Comparison of ENCODE assay signal across 17 cellular contexts in genomic region chr17:57666198-57666870, GRCh38.
DNase-seq lines count a peak whose midpoint lies in the region; ATAC-seq and TF ChIP-seq lines count a peak whose summit lies in the region.
"Had no signal": no experiment of that assay in that cellular context is flagged by ENCODE, and none has a peak within 500 bp of the region (broad histone marks: within the 10 kb centered on the region; RNA-seq: fewer than 3 reads in every experiment).

No MANE protein-coding gene starts in this region.

- H3K27ac ChIP-seq in mesendoderm (ENCODE audit: low read depth, low read length): no peak overlapping the region
- H3K27ac ChIP-seq: foreskin keratinocyte, vagina had no signal

- ATAC-seq in stimulated activated naive CD8-positive, alpha-beta T cell treated with anti-CD3 and anti-CD28 coated beads, Interleukin-15, Interleukin-2, amounts not matched to agents 100 U/mL and 50 U/mL, for 24 hours: no peak
- ATAC-seq in naive thymus-derived CD8-positive, alpha-beta T cell: no peak
- ATAC-seq in GM21825 (IDR thresholded peaks at IDR 0.05; ENCODE audit: unreplicated experiment): no peak
- ATAC-seq in GM21576 (IDR thresholded peaks at IDR 0.05; ENCODE audit: unreplicated experiment): no peak
- ATAC-seq: foreskin keratinocyte had no signal

- no peak overlapping the region for H3K4me3 Mint-ChIP-seq in stimulated activated naive CD8-positive, alpha-beta T cell treated with anti-CD3 and anti-CD28 coated beads, Interleukin-15, Interleukin-2, amounts not matched to agents 100 ng/mL and 50 ng/mL, for 24 hours
- no peak overlapping the region for H3K4me3 Mint-ChIP-seq in brain
- no peak overlapping the region for H3K4me3 Mint-ChIP-seq in naive thymus-derived CD8-positive, alpha-beta T cell

- H3K4me3 ChIP-seq in mesendoderm (ENCODE audit: low read length): no peak overlapping the region
- H3K4me3 ChIP-seq: HAP-1, vagina had no signal

- H3K23ac ChIP-seq in mesendoderm (ENCODE audit: low read length): no peak overlapping the region

- H3K9me3 Mint-ChIP-seq in stimulated activated naive CD8-positive, alpha-beta T cell treated with anti-CD3 and anti-CD28 coated beads, Interleukin-15, Interleukin-2, amounts not matched to agents 100 ng/mL and 50 ng/mL, for 24 hours: no peaks in the 10 kb centered on the region
- no peaks in the 10 kb centered on the region for H3K9me3 Mint-ChIP-seq in brain
- H3K9me3 Mint-ChIP-seq in naive thymus-derived CD8-positive, alpha-beta T cell: no peaks in the 10 kb centered on the region

- H3K4me1 ChIP-seq in mesendoderm (ENCODE audit: control insufficient read depth, low read depth, low read length): peaks cover 3% of the 10 kb centered on the region
- H3K4me1 ChIP-seq: foreskin keratinocyte had no signal

- H2AK5ac ChIP-seq in mesendoderm (ENCODE audit: low read length): no peak overlapping the region

- no peak overlapping the region for H2BK5ac ChIP-seq in mesendoderm (ENCODE audit: low read length)

- no peak overlapping the region for H2BK15ac ChIP-seq in mesendoderm (replicated peaks; ENCODE audit: low read depth)

- peak overlapping the region; percentile 16 for H3K27ac Mint-ChIP-seq in stimulated activated naive CD8-positive, alpha-beta T cell treated with anti-CD3 and anti-CD28 coated beads, Interleukin-15, Interleukin-2, amounts not matched to agents 100 ng/mL and 50 ng/mL, for 24 hours
- peak overlapping the region; percentile 63 to 100 (median 98) for H3K27ac Mint-ChIP-seq in brain
- H3K27ac Mint-ChIP-seq in naive thymus-derived CD8-positive, alpha-beta T cell: peak overlapping the region; percentile 24 to 85 (median 76)

- H3K4me1 Mint-ChIP-seq in stimulated activated naive CD8-positive, alpha-beta T cell treated with anti-CD3 and anti-CD28 coated beads, Interleukin-15, Interleukin-2, amounts not matched to agents 100 ng/mL and 50 ng/mL, for 24 hours (ENCODE audit: low read depth): peaks cover 34% of the 10 kb centered on the region
- H3K4me1 Mint-ChIP-seq in brain: peaks cover 96% of the 10 kb centered on the region
- H3K4me1 Mint-ChIP-seq in naive thymus-derived CD8-positive, alpha-beta T cell: peaks cover 18 to 61% (median 42%) of the 10 kb centered on the region in 4 donors

- H3K36me3 ChIP-seq in mesendoderm (ENCODE audit: control insufficient read depth, insufficient read depth, low read length): no peaks in the 10 kb centered on the region
- H3K36me3 ChIP-seq: HAP-1, vagina had no signal

- no peak overlapping the region for H3K9ac ChIP-seq in mesendoderm (ENCODE audit: low read length)

- no peak overlapping the region for H2BK120ac ChIP-seq in mesendoderm (ENCODE audit: low read depth, low read length)

- no peak overlapping the region for H3K4me2 ChIP-seq in mesendoderm (ENCODE audit: low read length)

- H4K8ac ChIP-seq in mesendoderm (ENCODE audit: low read depth, low read length): no peak overlapping the region

- no peaks in the 10 kb centered on the region for H3K79me1 ChIP-seq in mesendoderm (ENCODE audit: low read length)

- WGBS in mesendoderm (ENCODE audit: extremely low coverage, insufficient coverage, low lambda C conversion rate): no CpG with 5 or more reads among the region's 5 CpGs

- TF ChIP-seq CTCF in brain (conservative IDR thresholded peaks at IDR 0.05): no peak

- DNase-seq in stimulated activated naive CD8-positive, alpha-beta T cell treated with anti-CD3 and anti-CD28 coated beads, Interleukin-15, Interleukin-2, amounts not matched to agents 100 U/mL and 50 U/mL, for 24 hours: no peak
- DNase-seq in naive thymus-derived CD8-positive, alpha-beta T cell: no peak
- no peak for DNase-seq in mesendoderm
- no peak for DNase-seq in C1 segment of cervical spinal cord (lab: John Stamatoyannopoulos, UW)
- DNase-seq: amniotic stem cell, DMS53, foreskin keratinocyte, NCI-H1417 treated with DMSO at 0.1 percent for 48 hours, NCI-H774, SHP77, small intestine had no signal

- no peaks in the 10 kb centered on the region for H3K27me3 ChIP-seq in mesendoderm (ENCODE audit: insufficient read depth, low read length, poor library complexity)
- H3K27me3 ChIP-seq: foreskin keratinocyte, vagina had no signal

- no peak overlapping the region for H4K5ac ChIP-seq in mesendoderm (ENCODE audit: low read length)

- peaks cover 8% of the 10 kb centered on the region for H3K36me3 Mint-ChIP-seq in stimulated activated naive CD8-positive, alpha-beta T cell treated with anti-CD3 and anti-CD28 coated beads, Interleukin-15, Interleukin-2, amounts not matched to agents 100 ng/mL and 50 ng/mL, for 24 hours (ENCODE audit: low read depth)
- peaks cover 10% of the 10 kb centered on the region for H3K36me3 Mint-ChIP-seq in brain
- H3K36me3 Mint-ChIP-seq in naive thymus-derived CD8-positive, alpha-beta T cell: peaks cover 0 to 2% (median 2%) of the 10 kb centered on the region in 3 donors

- no peak overlapping the region for H3K4ac ChIP-seq in mesendoderm (ENCODE audit: low read depth, low read length)

- no peaks in the 10 kb centered on the region for H3K79me2 ChIP-seq in mesendoderm (ENCODE audit: control insufficient read depth, insufficient read depth, low read length)

- no peaks in the 10 kb centered on the region for H3K27me3 Mint-ChIP-seq in stimulated activated naive CD8-positive, alpha-beta T cell treated with anti-CD3 and anti-CD28 coated beads, Interleukin-15, Interleukin-2, amounts not matched to agents 100 ng/mL and 50 ng/mL, for 24 hours
- peaks cover 6% of the 10 kb centered on the region for H3K27me3 Mint-ChIP-seq in brain
- no peaks in the 10 kb centered on the region for H3K27me3 Mint-ChIP-seq in naive thymus-derived CD8-positive, alpha-beta T cell

- H3K18ac ChIP-seq in mesendoderm (ENCODE audit: low read length): no peak overlapping the region

- H3K56ac ChIP-seq in mesendoderm (ENCODE audit: low read length): no peak overlapping the region

- POLR2A ChIA-PET in naive thymus-derived CD8-positive, alpha-beta T cell (lab: Charles Lee): interaction anchor here (0.6 to 1.4 kb wide), 2 partner anchors 42 to 441 kb away, joined by 3 read pairs; no protein-coding TSS in a partner anchor

Comparison
In these comparisons a context has a peak if more than half of its experiments do, and no peak if none do; other contexts are left out.
1. H3K27ac Mint-ChIP-seq: peak in every context shown above with its lines; median percentile 98 in brain; 76 in naive thymus-derived CD8-positive, alpha-beta T cell; 16 in stimulated activated naive CD8-positive, alpha-beta T cell treated with anti-CD3 and anti-CD28 coated beads, Interleukin-15, Interleukin-2, amounts not matched to agents 100 ng/mL and 50 ng/mL, for 24 hours.